In the genomic region with DNA sequence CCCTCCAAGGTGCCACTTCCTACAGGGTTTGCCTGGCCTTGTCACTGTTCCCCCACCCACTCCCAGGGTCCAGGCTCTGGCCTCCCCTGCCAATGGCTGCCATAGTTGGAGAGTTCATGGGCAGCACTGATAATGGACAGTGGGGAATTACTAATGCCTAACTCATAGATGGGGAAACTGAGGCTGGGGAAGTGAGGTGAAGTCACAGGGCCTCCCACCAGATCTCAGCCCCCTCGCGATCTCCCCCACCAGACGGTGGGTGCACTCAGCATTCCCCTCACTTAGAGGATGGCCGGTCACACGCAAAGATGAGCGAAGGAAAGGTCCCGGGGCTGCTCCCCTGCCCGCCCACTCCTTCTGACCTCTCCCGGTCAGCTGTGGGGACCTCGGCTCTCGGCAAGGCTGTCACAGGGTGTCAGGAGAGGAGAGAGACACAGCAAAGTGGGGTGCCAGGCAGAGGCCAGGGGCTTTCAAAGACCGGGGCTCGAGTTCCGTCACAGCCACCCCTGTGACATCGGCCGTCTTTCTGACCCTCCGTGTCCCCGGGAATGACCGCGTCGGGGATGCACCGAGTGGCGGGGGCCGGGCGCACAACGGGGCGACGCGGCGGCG, we compare ENCODE assay signal across 8 cellular contexts.
DNase-seq lines count a peak whose midpoint lies in the region; TF ChIP-seq lines count a peak whose summit lies in the region.

No MANE protein-coding gene starts in this region.

- no peak overlapping the region for H3K4me3 ChIP-seq in CD8-positive, alpha-beta memory T cell (ENCODE audit: low read length)
- H3K4me3 ChIP-seq in Peyer's patch (peak overlapping the region in 3 of 4 donors; percentile 40 to 71 (median 68)), epithelial cell of esophagus (ENCODE audit: low read length) (peak overlapping the region; percentile 28)

- peaks cover 6% of the 10 kb centered on the region for H3K27me3 ChIP-seq in CD8-positive, alpha-beta memory T cell (ENCODE audit: insufficient read depth, low read length, poor library complexity, severe bottlenecking)
- no peaks in the 10 kb centered on the region for H3K27me3 ChIP-seq in Peyer's patch

- H3K4me1 ChIP-seq in CD8-positive, alpha-beta memory T cell (ENCODE audit: insufficient read depth, low read length) = no peaks in the 10 kb centered on the region
- H3K4me1 ChIP-seq in Peyer's patch = peaks cover 0 to 13% (median 4%) of the 10 kb centered on the region in 4 donors

- peaks cover 9 to 16% (median 12%) of the 10 kb centered on the region in 3 donors for H3K4me1 Mint-ChIP-seq in CD8-positive, alpha-beta memory T cell
- H3K4me1 Mint-ChIP-seq in progenitor cell of endocrine pancreas (ENCODE audit: low read depth) = peaks cover 8% of the 10 kb centered on the region

- peaks cover 44 to 64% of the 10 kb centered on the region in 2 donors for H3K27me3 Mint-ChIP-seq in CD8-positive, alpha-beta memory T cell
- peaks cover 51% of the 10 kb centered on the region for H3K27me3 Mint-ChIP-seq in progenitor cell of endocrine pancreas

- peak overlapping the region in 6 of 7 donors; percentile 54 to 88 (median 68) for H3K4me3 Mint-ChIP-seq in CD8-positive, alpha-beta memory T cell
- H3K4me3 Mint-ChIP-seq in progenitor cell of endocrine pancreas (ENCODE audit: low read depth) = peak overlapping the region; percentile 76

- no peak overlapping the region for H3K27ac Mint-ChIP-seq in CD8-positive, alpha-beta memory T cell
- H3K27ac Mint-ChIP-seq in progenitor cell of endocrine pancreas = peak overlapping the region; percentile 74

- no peak overlapping the region for H3K27ac ChIP-seq in CD8-positive, alpha-beta memory T cell (ENCODE audit: low read depth, low read length)
- peak overlapping the region in 1 of 4 donors; percentile 60 for H3K27ac ChIP-seq in Peyer's patch

- TF ChIP-seq CTCF in Peyer's patch (IDR thresholded peaks at IDR 0.05) (no peak), epithelial cell of esophagus (IDR thresholded peaks at IDR 0.05; ENCODE audit: insufficient read depth, low read depth, low read length, missing control alignments) (no peak), progenitor cell of endocrine pancreas (IDR thresholded peaks at IDR 0.05; ENCODE audit: unreplicated experiment) (no peak)

- no peaks in the 10 kb centered on the region for H3K9me3 ChIP-seq in CD8-positive, alpha-beta memory T cell (ENCODE audit: low read length)
- H3K9me3 ChIP-seq in Peyer's patch = no peaks in the 10 kb centered on the region

- H3K36me3 ChIP-seq in CD8-positive, alpha-beta memory T cell (ENCODE audit: insufficient read depth, low read length) = no peaks in the 10 kb centered on the region
- no peaks in the 10 kb centered on the region for H3K36me3 ChIP-seq in Peyer's patch

- POLR2A ChIA-PET in CD8-positive, alpha-beta memory T cell (lab: Charles Lee) = no interaction called here

- CTCF ChIA-PET in CD8-positive, alpha-beta memory T cell (lab: Charles Lee) = no interaction called here

- H3K36me3 Mint-ChIP-seq in CD8-positive, alpha-beta memory T cell = no peaks in the 10 kb centered on the region
- no peaks in the 10 kb centered on the region for H3K36me3 Mint-ChIP-seq in progenitor cell of endocrine pancreas (ENCODE audit: insufficient read depth)

- H3K9me3 Mint-ChIP-seq in CD8-positive, alpha-beta memory T cell = no peaks in the 10 kb centered on the region
- H3K9me3 Mint-ChIP-seq in progenitor cell of endocrine pancreas (ENCODE audit: low read depth) = no peaks in the 10 kb centered on the region

- no peak for DNase-seq in CD8-positive, alpha-beta memory T cell
- no peak for DNase-seq in Peyer's patch
- no peak for DNase-seq in epithelial cell of esophagus (ENCODE audit: low read depth)
- DNase-seq in progenitor cell of endocrine pancreas (ENCODE audit: low spot score, unreplicated experiment) = no peak
- DNase-seq in H4 (ENCODE audit: low spot score) = no peak
- DNase-seq in GF-D8 (lab: John Stamatoyannopoulos, UW) = no peak
- DNase-seq in OCI-M1 (lab: John Stamatoyannopoulos, UW) = no peak
- no peak for DNase-seq in NCI-H1105 (lab: John Stamatoyannopoulos, UW)

- no peak for TF ChIP-seq POLR2A in Peyer's patch (IDR thresholded peaks at IDR 0.05)
